ENCODE assay signal across 12 cellular contexts in the genomic region with DNA sequence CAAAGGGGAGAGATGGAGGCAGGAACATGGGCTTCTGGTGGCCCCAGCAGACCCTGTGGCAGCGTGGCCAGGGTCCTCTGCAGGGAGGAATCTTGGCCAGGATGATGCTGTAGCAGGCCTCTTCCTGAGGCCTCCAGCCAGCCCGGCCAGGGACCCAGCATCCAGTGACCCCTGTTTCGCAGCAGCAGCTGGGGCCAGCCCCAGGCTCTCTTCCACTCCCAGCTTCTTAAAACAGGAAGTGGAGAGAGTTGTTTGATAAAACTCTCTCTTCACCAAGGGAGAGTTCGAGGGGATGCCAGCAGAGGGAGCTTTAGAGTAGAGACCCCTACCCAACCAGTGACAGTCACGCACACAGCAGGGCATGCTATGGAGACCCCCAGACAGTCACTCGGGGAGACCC. TPM values are rescaled to one million over a fixed set of nuclear protein-coding genes. Genes with fewer than 3 reads are reported as not detected.
"Had no signal": no experiment of that assay in that cellular context is flagged by ENCODE, and none has a peak within 500 bp of the region (broad histone marks: within the 10 kb centered on the region; RNA-seq: fewer than 3 reads in every experiment).

No MANE protein-coding gene starts in this region.

RNA-seq across cellular contexts. Expression of gene GGTLC1, which starts 10.1 kb away (rescaled TPM):
- total RNA-seq: activated CD4-positive, alpha-beta memory T cell treated with anti-CD3 and anti-CD28 coated beads, Interleukin-2, amount 10 ng/mL, durations not matched to agents 7 days and 5 days; activated CD4-positive, alpha-beta T cell treated with anti-CD3 and anti-CD28 coated beads for 36 hours; activated T-cell treated with anti-CD3 and anti-CD28 coated beads, Interleukin-2, amount 50 U/mL, for 72 hours; aorta; endothelial cell of umbilical vein; heart left ventricle; mesothelial cell of epicardium; myocyte; prostate gland; sciatic nerve; transverse colon had no signal
- polyA plus RNA-seq: aorta, endothelial cell of umbilical vein, heart left ventricle, keratinocyte had no signal
